Comparison of ENCODE assay signal across 13 cellular contexts in the genomic region with DNA sequence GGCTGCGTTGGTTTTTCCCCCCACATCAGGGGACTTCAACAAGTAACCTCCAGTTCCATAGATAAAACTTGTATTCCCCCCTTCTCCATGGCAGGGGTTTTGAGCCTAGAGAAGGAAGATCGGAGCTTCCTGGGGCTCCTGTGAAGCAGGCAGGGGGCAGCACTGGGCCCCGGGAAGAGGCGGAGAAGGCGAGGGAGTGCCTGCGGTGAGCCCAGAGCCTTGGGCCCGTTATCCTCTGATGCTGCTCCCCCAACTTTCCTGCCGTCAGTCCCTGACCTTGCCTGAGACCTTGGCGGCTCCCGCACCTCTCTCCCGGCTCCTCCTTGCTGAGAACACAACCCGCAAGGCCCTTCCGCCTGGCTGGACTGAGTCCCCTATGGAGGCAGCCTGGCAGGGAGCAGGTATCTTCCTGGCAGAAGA. TPM values are rescaled to one million over a fixed set of nuclear protein-coding genes. Genes with fewer than 3 reads are reported as not detected.
A peak's percentile ranks its signal among the peaks of the same experiment; 100 is the strongest.
DNase-seq lines count a peak whose midpoint lies in the region; ATAC-seq, FAIRE-seq and TF ChIP-seq lines count a peak whose summit lies in the region.
"Had no signal": no experiment of that assay in that cellular context is flagged by ENCODE, and none has a peak within 500 bp of the region (broad histone marks: within the 10 kb centered on the region; RNA-seq: fewer than 3 reads in every experiment).

No MANE protein-coding gene starts in this region.

- no peak for TF ChIP-seq POLR2A in H1 (IDR thresholded peaks at IDR 0.05; ENCODE audit: control extremely low read depth in 1 of 2, low read depth in 2 of 2, low read length in 2 of 2)

- POLR2A ChIA-PET in H1 (lab: Charles Lee; ENCODE audit: partially characterized antibody) = interaction anchor here (0.5 to 3.1 kb wide), 11 partner anchors 9 to 1897 kb away, joined by 3 to 24 read pairs (median 6); no protein-coding TSS in a partner anchor

- no peaks in the 10 kb centered on the region for H3K9me3 Mint-ChIP-seq in T-helper 2 cell treated with Interferon-gamma antibody and Interleukin-4, amounts not matched to agents 5 μg/mL and 100 μg/mL, for 36 hours
- H3K9me3 Mint-ChIP-seq in HFFc6 (no peaks in the 10 kb centered on the region), progenitor cell of endocrine pancreas (ENCODE audit: low read depth) (no peaks in the 10 kb centered on the region)

- H2BK12ac ChIP-seq in H1 (ENCODE audit: low read depth, low read length) = no peak overlapping the region

- H4K91ac ChIP-seq in H1 (replicated peaks; ENCODE audit: insufficient read length, low read length) = no peak overlapping the region

- no peak overlapping the region for H4K8ac ChIP-seq in H1 (ENCODE audit: extremely low read depth, insufficient read depth, low read length)

- H3K9ac ChIP-seq in H1 (replicated peaks in 1 of 4; ENCODE audit: extremely low read depth in 1 of 4, low read depth in 3 of 4, low read length in 3 of 4) = no peak overlapping the region

- peaks cover 7% of the 10 kb centered on the region; the same call in 1 of the 2 replicates for H3K23me2 ChIP-seq in H1 (ENCODE audit: low read depth, low read length)

- no peak overlapping the region for H4K5ac ChIP-seq in H1 (ENCODE audit: insufficient read length, low read depth, low read length)

- peaks cover 13 to 41% (median 36%) of the 10 kb centered on the region in 4 experiments for H3K27me3 ChIP-seq in H1 (replicated peaks in 1 of 4; ENCODE audit: control insufficient read depth in 3 of 4, extremely low read depth in 1 of 4, insufficient read depth in 3 of 4, low read length in 3 of 4)

- no peak overlapping the region for H2BK5ac ChIP-seq in H1 (ENCODE audit: low read depth, low read length)

- no peak for ATAC-seq in GM18867 (IDR thresholded peaks at IDR 0.05; ENCODE audit: unreplicated experiment)
- ATAC-seq in GM19328 (IDR thresholded peaks at IDR 0.05; ENCODE audit: unreplicated experiment) = no peak
- ATAC-seq in GM19463 (IDR thresholded peaks at IDR 0.05; ENCODE audit: unreplicated experiment) = no peak
- ATAC-seq: left colon had no signal

- TF ChIP-seq CTCF in HFFc6 (IDR thresholded peaks at IDR 0.05) (peak; percentile 37), H1 (IDR thresholded peaks at IDR 0.05; ENCODE audit: control extremely low read depth in 1 of 3, insufficient read depth in 1 of 3, low read depth in 1 of 3, low read length in 3 of 3) (peak; percentile 36 to 49 (median 38); a peak in 3 of 4 replicates), progenitor cell of endocrine pancreas (IDR thresholded peaks at IDR 0.05; ENCODE audit: unreplicated experiment) (peak; percentile 48)

- no peak overlapping the region for H3K4ac ChIP-seq in H1 (replicated peaks; ENCODE audit: insufficient read length, low read depth, low read length)

- no peak overlapping the region for H2AFZ ChIP-seq in H1 (ENCODE audit: low read length)

- H3K4me1 ChIP-seq in H1 (replicated peaks in 1 of 4; ENCODE audit: control insufficient read depth in 3 of 4, insufficient read depth in 4 of 4, low read length in 3 of 4) = peaks cover 0 to 13% (median 4%) of the 10 kb centered on the region in 4 experiments; a peak in 5 of 7 replicates

- TF ChIP-seq RAD21 in H1 (IDR thresholded peaks at IDR 0.05 in 1 of 2, conservative IDR thresholded peaks at IDR 0.05 in 1 of 2; ENCODE audit: low read depth in 2 of 2, low read length in 2 of 2) = peak in 1 of 2 experiments; percentile 27; a peak in 1 of 4 replicates

- H2AK5ac ChIP-seq in H1 (ENCODE audit: low read depth, low read length) = no peak overlapping the region

- DNase-seq in T-helper 2 cell treated with Interferon-gamma antibody and Interleukin-4, amounts not matched to agents 5 μg/mL and 100 μg/mL, for 36 hours (ENCODE audit: low spot score) = no peak
- DNase-seq in T-helper 2 cell = no peak
- DNase-seq in HFFc6 = no peak
- DNase-seq in H1 (ENCODE audit: low read depth in 1 of 2, low spot score in 2 of 2) = peak in 1 of 2 experiments; percentile 63
- no peak for DNase-seq in progenitor cell of endocrine pancreas (ENCODE audit: low spot score, unreplicated experiment)
- DNase-seq: activated CD8-positive, alpha-beta memory T cell treated with anti-CD3 and anti-CD28 coated beads, Interleukin-2, amount 50 U/mL, for 48 hours; cerebellar nuclear complex; trophoblast cell had no signal

- H3K9me3 ChIP-seq in H1 (ENCODE audit: insufficient read depth in 2 of 2, low read depth in 1 of 2, low read length in 1 of 2) = peaks cover 4 to 9% of the 10 kb centered on the region in 2 experiments

- 82% methylated on average over 12 of the region's 13 CpGs; no CpG with 5 or more reads in 1 of the 2 experiments for WGBS in H1 (ENCODE audit: extremely low coverage in 1 of 2, insufficient coverage in 1 of 2, insufficient read length in 1 of 2, insufficient replicate concordance in 2 of 2, low coverage in 1 of 2, low lambda C conversion rate in 2 of 2, missing lambda C conversion rate in 1 of 2), 2 experiments

- H3K27ac ChIP-seq in H1 (ENCODE audit: low read depth, low read length) = no peak overlapping the region

- H2BK15ac ChIP-seq in H1 (ENCODE audit: low read length) = peak overlapping the region; percentile 65; the same call in 1 of the 2 replicates

- H2BK120ac ChIP-seq in H1 (replicated peaks; ENCODE audit: low read depth, low read length) = no peak overlapping the region

- no peak overlapping the region for H3K14ac ChIP-seq in H1 (ENCODE audit: insufficient read length)

- TF ChIP-seq EP300 in H1 (IDR thresholded peaks at IDR 0.05; ENCODE audit: borderline replicate concordance in 1 of 2, low read depth in 2 of 2, low read length in 2 of 2) = no peak

- H2BK20ac ChIP-seq in H1 (ENCODE audit: low read length) = no peak overlapping the region; the same call in 1 of the 2 replicates

- H3K4me3 Mint-ChIP-seq in T-helper 2 cell treated with Interferon-gamma antibody and Interleukin-4, amounts not matched to agents 5 μg/mL and 100 μg/mL, for 36 hours = peak overlapping the region; percentile 97
- H3K4me3 Mint-ChIP-seq in HFFc6 = no peak overlapping the region; the same call in 1 of the 2 replicates
- peak overlapping the region; percentile 45 for H3K4me3 Mint-ChIP-seq in progenitor cell of endocrine pancreas (ENCODE audit: low read depth)

- 0 out of 2 replicates have a peak overlapping the region, but pooled peaks have one; percentile 55 for H3K18ac ChIP-seq in H1 (ENCODE audit: extremely low read depth, low read length)

- H4K20me1 ChIP-seq in H1 (replicated peaks in 1 of 2; ENCODE audit: control insufficient read depth in 1 of 2, insufficient read depth in 2 of 2, low read length in 2 of 2) = peaks cover 7 to 14% of the 10 kb centered on the region in 2 experiments

- no peak for FAIRE-seq in H1 (lab: Jason Lieb, UNC)

- 0 out of 4 replicates have a peak overlapping the region, but pooled peaks of 1 of the 2 experiments have one; percentile 4 for H3K4me2 ChIP-seq in H1 (ENCODE audit: insufficient read depth in 1 of 2, low read depth in 2 of 2, low read length in 2 of 2)

- H3K79me1 ChIP-seq in H1 (ENCODE audit: low read depth, low read length) = no peaks in the 10 kb centered on the region

- CTCF ChIA-PET in H1 (lab: Charles Lee; ENCODE audit: partially characterized antibody) = interaction anchor here (0.8 to 10.3 kb wide), 11 partner anchors 11 to 285 kb away, joined by 3 to 101 read pairs (median 3); a partner anchor contains a TSS

- no peaks in the 10 kb centered on the region for H3K27me3 Mint-ChIP-seq in T-helper 2 cell treated with Interferon-gamma antibody and Interleukin-4, amounts not matched to agents 5 μg/mL and 100 μg/mL, for 36 hours (ENCODE audit: low read depth)
- H3K27me3 Mint-ChIP-seq in HFFc6 (ENCODE audit: insufficient read depth) (peaks cover 3% of the 10 kb centered on the region; the same call in 1 of the 2 replicates), progenitor cell of endocrine pancreas (peaks cover 36% of the 10 kb centered on the region)

- no peaks in the 10 kb centered on the region for H3K79me2 ChIP-seq in H1 (ENCODE audit: control insufficient read depth in 1 of 2, insufficient read depth in 2 of 2, low read length in 2 of 2)

- no peak overlapping the region for H3K23ac ChIP-seq in H1 (ENCODE audit: insufficient read length)

- peaks cover 32% of the 10 kb centered on the region for H3K4me1 Mint-ChIP-seq in T-helper 2 cell treated with Interferon-gamma antibody and Interleukin-4, amounts not matched to agents 5 μg/mL and 100 μg/mL, for 36 hours (ENCODE audit: low read depth)
- H3K4me1 Mint-ChIP-seq in HFFc6 (ENCODE audit: low read depth) (peaks cover 35% of the 10 kb centered on the region), progenitor cell of endocrine pancreas (ENCODE audit: low read depth) (peaks cover 11% of the 10 kb centered on the region)

- no peak overlapping the region for H3K27ac Mint-ChIP-seq in T-helper 2 cell treated with Interferon-gamma antibody and Interleukin-4, amounts not matched to agents 5 μg/mL and 100 μg/mL, for 36 hours
- no peak overlapping the region for H3K27ac Mint-ChIP-seq in HFFc6
- no peak overlapping the region for H3K27ac Mint-ChIP-seq in progenitor cell of endocrine pancreas

- peaks cover 4% of the 10 kb centered on the region for H3K36me3 Mint-ChIP-seq in T-helper 2 cell treated with Interferon-gamma antibody and Interleukin-4, amounts not matched to agents 5 μg/mL and 100 μg/mL, for 36 hours (ENCODE audit: low read depth)
- H3K36me3 Mint-ChIP-seq in HFFc6 (ENCODE audit: low read depth) (no peaks in the 10 kb centered on the region), progenitor cell of endocrine pancreas (ENCODE audit: insufficient read depth) (no peaks in the 10 kb centered on the region)

- no peak overlapping the region for H3K4me3 ChIP-seq in H1 (ENCODE audit: extremely low read depth in 1 of 4, insufficient read depth in 2 of 4, low read depth in 3 of 4, low read length in 4 of 4)

- no peak overlapping the region for H3K56ac ChIP-seq in H1 (replicated peaks; ENCODE audit: insufficient read length, low read depth, low read length)

- H3K36me3 ChIP-seq in H1 (ENCODE audit: control insufficient read depth in 2 of 4, insufficient read depth in 4 of 4, low read length in 3 of 4) = no peaks in the 10 kb centered on the region

RNA-seq across cellular contexts. Expression of a gene that starts 2.5 kb away (rescaled TPM):
- 1 to 10 TPM; 4.7 to 9.2 (median 7.1) TPM for total RNA-seq in HFFc6 (2021; fragmentation: NEBNext Ultra II Directional; extraction: Animal tissue kit (Norgen Biotek cat#: 25700))
- 12.5 and 15.9 TPM in 2 replicates for total RNA-seq in H1 (2021; fragmentation: NEBNext Ultra II Directional; extraction: Animal tissue kit (Norgen Biotek cat#: 25700))
- polyA plus RNA-seq in H1 (2011; rRNA removed) = 8.7 and 17.0 TPM in 2 replicates
- 10.3 TPM for polyA plus RNA-seq in H1 (2011; cell fraction: cytosol; rRNA removed)
- 15.3 TPM for polyA plus RNA-seq in H1 (2011; cell fraction: nucleus; rRNA removed)
- 5.6 to 13.0 TPM (median 9.4 TPM) in 4 replicates for polyA plus RNA-seq in H1 (2012, experiment 1 of 2)
- polyA plus RNA-seq in H1 (2012, experiment 2 of 2) = 5.2 TPM
- polyA plus RNA-seq in H1 (2013, experiment 1 of 2) = 6.4 TPM
- 5.8 TPM for polyA plus RNA-seq in H1 (2013, experiment 2 of 2)
- polyA minus RNA-seq in H1 (2011; rRNA and poly(A)+ RNA removed) = 3.5 and 7.4 TPM in 2 replicates
- 10.0 TPM for polyA minus RNA-seq in H1 (2011; cell fraction: cytosol; rRNA and poly(A)+ RNA removed)
- polyA minus RNA-seq in H1 (2011; cell fraction: nucleus; rRNA and poly(A)+ RNA removed) = 18.8 TPM
- 12.8 and 13.4 TPM in 2 replicates for total RNA-seq in progenitor cell of endocrine pancreas

RNA-seq across cellular contexts. Expression of a gene that starts 18.0 kb away (rescaled TPM):
- total RNA-seq in HFFc6 (2021; fragmentation: NEBNext Ultra II Directional; extraction: Animal tissue kit (Norgen Biotek cat#: 25700)) = not detected
- not detected in 2 replicates for total RNA-seq in H1 (2021; fragmentation: NEBNext Ultra II Directional; extraction: Animal tissue kit (Norgen Biotek cat#: 25700))
- polyA plus RNA-seq in H1 (2011; rRNA removed) = 0.11 TPM in 1 of 2 replicates, not detected in the other
- 0.09 TPM for polyA plus RNA-seq in H1 (2011; cell fraction: cytosol; rRNA removed)
- polyA plus RNA-seq in H1 (2011; cell fraction: nucleus; rRNA removed) = not detected
- not detected in 4 replicates for polyA plus RNA-seq in H1 (2012, experiment 1 of 2)
- polyA plus RNA-seq in H1 (2012, experiment 2 of 2) = not detected
- not detected for polyA plus RNA-seq in H1 (2013, experiment 1 of 2)
- polyA plus RNA-seq in H1 (2013, experiment 2 of 2) = 0.06 TPM
- not detected in 2 replicates for polyA minus RNA-seq in H1 (2011; rRNA and poly(A)+ RNA removed)
- polyA minus RNA-seq in H1 (2011; cell fraction: cytosol; rRNA and poly(A)+ RNA removed) = not detected
- polyA minus RNA-seq in H1 (2011; cell fraction: nucleus; rRNA and poly(A)+ RNA removed) = not detected
- total RNA-seq in progenitor cell of endocrine pancreas = 0.48 and 0.64 TPM in 2 replicates
- total RNA-seq: left colon, M059J had no signal

RNA-seq across cellular contexts. Expression of a gene that starts 34.6 kb away (rescaled TPM):
- under 1 TPM; 0.48 to 0.80 (median 0.68) TPM for total RNA-seq in HFFc6 (2021; fragmentation: NEBNext Ultra II Directional; extraction: Animal tissue kit (Norgen Biotek cat#: 25700))
- total RNA-seq in H1 (2021; fragmentation: NEBNext Ultra II Directional; extraction: Animal tissue kit (Norgen Biotek cat#: 25700)) = 8.9 and 12.6 TPM in 2 replicates
- 31.5 and 54.3 TPM in 2 replicates for polyA plus RNA-seq in H1 (2011; rRNA removed)
- polyA plus RNA-seq in H1 (2011; cell fraction: cytosol; rRNA removed) = 22.7 TPM
- polyA plus RNA-seq in H1 (2011; cell fraction: nucleus; rRNA removed) = 26.0 TPM
- 9.3 to 41.6 TPM (median 27.4 TPM) in 4 replicates for polyA plus RNA-seq in H1 (2012, experiment 1 of 2)
- polyA plus RNA-seq in H1 (2012, experiment 2 of 2) = 6.6 TPM
- polyA plus RNA-seq in H1 (2013, experiment 1 of 2) = 39.2 TPM
- 41.9 TPM for polyA plus RNA-seq in H1 (2013, experiment 2 of 2)
- polyA minus RNA-seq in H1 (2011; rRNA and poly(A)+ RNA removed) = 3.0 TPM in 2 replicates
- polyA minus RNA-seq in H1 (2011; cell fraction: cytosol; rRNA and poly(A)+ RNA removed) = 7.1 TPM
- 4.8 TPM for polyA minus RNA-seq in H1 (2011; cell fraction: nucleus; rRNA and poly(A)+ RNA removed)
- total RNA-seq in progenitor cell of endocrine pancreas = 2.8 and 2.9 TPM in 2 replicates
